Comparison of ENCODE assay signal across 8 cellular contexts in the genomic region with DNA sequence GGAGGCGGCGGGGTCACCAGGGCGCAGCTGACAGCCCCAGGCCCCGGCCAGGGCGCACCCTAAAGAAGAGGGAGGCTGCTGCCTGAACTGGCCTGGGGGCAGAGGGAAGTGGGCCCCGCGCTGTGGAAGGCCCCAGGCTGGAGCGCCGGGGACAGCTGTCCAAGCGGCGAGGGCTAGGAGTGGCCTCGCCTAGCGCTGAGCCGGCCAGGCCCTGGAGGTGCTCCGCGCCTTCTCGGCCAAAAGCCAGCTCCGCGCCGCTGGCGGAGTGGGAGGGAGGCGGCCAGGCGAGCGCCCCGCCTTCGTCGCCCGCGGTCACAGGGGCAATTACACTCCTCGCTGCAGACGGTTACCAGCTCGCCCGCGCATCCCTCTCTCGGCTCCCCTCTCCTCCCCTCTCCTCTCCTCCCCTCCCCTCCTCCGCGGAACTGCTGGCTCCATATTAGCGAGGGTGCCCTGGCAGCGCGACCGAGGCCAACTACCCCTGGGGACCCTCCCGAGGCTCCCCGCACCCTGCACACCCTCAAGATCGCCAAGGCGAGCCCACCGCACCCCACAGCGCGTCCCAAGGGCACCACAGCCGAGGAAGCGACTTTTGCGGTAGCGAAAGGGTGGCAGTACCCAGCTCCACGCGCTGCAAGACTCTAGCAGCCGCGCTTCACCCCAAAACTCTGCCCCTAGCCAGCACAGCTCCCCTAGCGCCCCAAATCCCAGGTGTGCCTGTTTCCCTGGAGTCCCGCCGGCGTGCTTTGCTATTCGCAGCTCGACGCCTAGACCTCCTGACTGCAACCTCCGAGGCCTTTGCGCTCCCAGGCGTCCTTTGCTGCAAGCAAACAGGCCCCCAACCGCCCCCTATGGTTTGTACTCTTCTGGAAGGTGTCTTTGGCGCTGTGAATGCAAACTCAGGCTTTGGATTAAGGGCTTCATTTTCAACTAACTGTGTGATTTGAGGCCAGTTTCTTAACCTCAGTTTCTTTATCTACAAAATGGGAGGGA.
A peak's percentile ranks its signal among the peaks of the same experiment; 100 is the strongest.
DNase-seq lines count a peak whose midpoint lies in the region; ATAC-seq, FAIRE-seq and TF ChIP-seq lines count a peak whose summit lies in the region.

No MANE protein-coding gene starts in this region.

- DNase-seq in Calu3 (peak; percentile 41), endodermal cell (peak; percentile 91), pancreas (peak in 5 of 6 donors; percentile 23 to 80 (median 69)), NCI-H2196 (lab: John Stamatoyannopoulos, UW; ENCODE audit: unreplicated experiment) (no peak)
- DNase-seq in T-helper 2 cell treated with Interferon-gamma antibody and Interleukin-4, amounts not matched to agents 5 μg/mL and 100 μg/mL, for 36 hours (ENCODE audit: low spot score): peak; percentile 48

- intact Hi-C loops in Calu3 (cut with micrococcal nuclease; ENCODE audit: unreplicated experiment): no loop called here
- intact Hi-C loops in pancreas (cut with DNase I): no loop called here

- H3K27me3 Mint-ChIP-seq in Calu3 (ENCODE audit: unreplicated experiment): peaks cover 46% of the 10 kb centered on the region
- peaks cover 35% of the 10 kb centered on the region for H3K27me3 Mint-ChIP-seq in T-helper 2 cell treated with Interferon-gamma antibody and Interleukin-4, amounts not matched to agents 5 μg/mL and 100 μg/mL, for 36 hours (ENCODE audit: low read depth)
- H3K27me3 Mint-ChIP-seq in endodermal cell (ENCODE audit: insufficient read depth): peaks cover 80% of the 10 kb centered on the region

- no peak overlapping the region for H3K9ac ChIP-seq in endodermal cell (ENCODE audit: extremely low read depth, low read length, poor library complexity, severe bottlenecking)

- peak overlapping the region; percentile 22 for H3K27ac ChIP-seq in endodermal cell (ENCODE audit: low read depth, low read length)
- no peak overlapping the region for H3K27ac ChIP-seq in pancreas

- H3K27ac Mint-ChIP-seq in Calu3 (ENCODE audit: unreplicated experiment): no peak overlapping the region
- H3K27ac Mint-ChIP-seq in T-helper 2 cell treated with Interferon-gamma antibody and Interleukin-4, amounts not matched to agents 5 μg/mL and 100 μg/mL, for 36 hours: no peak overlapping the region
- H3K27ac Mint-ChIP-seq in endodermal cell: no peak overlapping the region

- TF ChIP-seq CTCF in Calu3 (IDR thresholded peaks at IDR 0.05; ENCODE audit: unreplicated experiment) (no peak), endodermal cell (conservative IDR thresholded peaks at IDR 0.05) (peak; percentile 50), pancreas (IDR thresholded peaks at IDR 0.05) (no peak)

- H3K27me3 ChIP-seq in endodermal cell (ENCODE audit: control insufficient read depth, insufficient read depth, low read length, poor library complexity, severe bottlenecking) (peaks cover 50% of the 10 kb centered on the region), pancreas (peaks cover 0 to 22% (median 6%) of the 10 kb centered on the region in 4 donors)

- H3K4me3 ChIP-seq in endodermal cell (ENCODE audit: low read length) (peak overlapping the region; percentile 56), pancreas (peak overlapping the region in 1 of 4 donors; percentile 11)

- CTCF ChIA-PET in Calu3 (lab: Charles Lee): no interaction called here

- H3K9me3 Mint-ChIP-seq in Calu3 (ENCODE audit: low read depth, unreplicated experiment): peaks cover 2% of the 10 kb centered on the region
- no peaks in the 10 kb centered on the region for H3K9me3 Mint-ChIP-seq in T-helper 2 cell treated with Interferon-gamma antibody and Interleukin-4, amounts not matched to agents 5 μg/mL and 100 μg/mL, for 36 hours
- peaks cover 3% of the 10 kb centered on the region for H3K9me3 Mint-ChIP-seq in endodermal cell

- peaks cover 6% of the 10 kb centered on the region for H3K4me1 ChIP-seq in endodermal cell (ENCODE audit: control insufficient read depth, insufficient read depth, low read length)
- H3K4me1 ChIP-seq in pancreas: no peaks in the 10 kb centered on the region

- ATAC-seq in pancreas: peak; percentile 58 to 82 (median 68)
- no peak for ATAC-seq in GM21515 (IDR thresholded peaks at IDR 0.05; ENCODE audit: unreplicated experiment)
- ATAC-seq in HG03196 (IDR thresholded peaks at IDR 0.05; ENCODE audit: unreplicated experiment): no peak
- no peak for ATAC-seq in HG03095 (IDR thresholded peaks at IDR 0.05; ENCODE audit: unreplicated experiment)

- H3K36me3 ChIP-seq in endodermal cell (ENCODE audit: control insufficient read depth, insufficient read depth, low read length) (no peaks in the 10 kb centered on the region), pancreas (no peaks in the 10 kb centered on the region)

- no peaks in the 10 kb centered on the region for H3K9me3 ChIP-seq in endodermal cell (ENCODE audit: control insufficient read depth, low read length)
- H3K9me3 ChIP-seq in pancreas: no peaks in the 10 kb centered on the region

- H3K4me1 Mint-ChIP-seq in Calu3 (ENCODE audit: low read depth, unreplicated experiment) (no peaks in the 10 kb centered on the region), endodermal cell (peaks cover 56% of the 10 kb centered on the region)
- H3K4me1 Mint-ChIP-seq in T-helper 2 cell treated with Interferon-gamma antibody and Interleukin-4, amounts not matched to agents 5 μg/mL and 100 μg/mL, for 36 hours (ENCODE audit: low read depth): peaks cover 35% of the 10 kb centered on the region

- no peaks in the 10 kb centered on the region for H3K36me3 Mint-ChIP-seq in Calu3 (ENCODE audit: insufficient read depth, unreplicated experiment)
- no peaks in the 10 kb centered on the region for H3K36me3 Mint-ChIP-seq in T-helper 2 cell treated with Interferon-gamma antibody and Interleukin-4, amounts not matched to agents 5 μg/mL and 100 μg/mL, for 36 hours (ENCODE audit: low read depth)
- no peaks in the 10 kb centered on the region for H3K36me3 Mint-ChIP-seq in endodermal cell (ENCODE audit: low read depth)

- 6% methylated on average over 68 of the region's 68 CpGs; no CpG with 5 or more reads in 1 of the 2 experiments for WGBS in endodermal cell (ENCODE audit: insufficient coverage in 1 of 2, insufficient read length in 1 of 2), 2 experiments
- WGBS in pancreas, 2 donors: 18 to 35% methylated on average over 63 to 68 of the region's 68 CpGs

- H3K4me3 Mint-ChIP-seq in Calu3 (ENCODE audit: low read depth, unreplicated experiment) (peak overlapping the region; percentile 50), endodermal cell (peak overlapping the region; percentile 60)
- peak overlapping the region; percentile 49 for H3K4me3 Mint-ChIP-seq in T-helper 2 cell treated with Interferon-gamma antibody and Interleukin-4, amounts not matched to agents 5 μg/mL and 100 μg/mL, for 36 hours

- FAIRE-seq in pancreas (lab: Jason Lieb, UNC): no peak

- no TSS peak for BruUV-seq in Calu3 (replicated peaks; lab: Mats Ljungman, UMichigan)

Comparison
In these comparisons a context has a peak if more than half of its experiments do, and no peak if none do; other contexts are left out.
1. ATAC-seq: peak in pancreas (4 of 4); none in GM21515 (single experiment), HG03196 (single experiment) and HG03095 (single experiment).
2. Peak in every context shown above with its lines, with median percentiles within 50 percentile points of each other: H3K4me3 Mint-ChIP-seq.